ENCODE assay signal across 12 cellular contexts in genomic region chr2:105747254-105747909, GRCh38. TPM values are rescaled to one million over a fixed set of nuclear protein-coding genes. Genes with fewer than 3 reads are reported as not detected.
DNase-seq lines count a peak whose midpoint lies in the region; ATAC-seq, FAIRE-seq and TF ChIP-seq lines count a peak whose summit lies in the region.
"Had no signal": no experiment of that assay in that cellular context is flagged by ENCODE, and none has a peak within 500 bp of the region (broad histone marks: within the 10 kb centered on the region; RNA-seq: fewer than 3 reads in every experiment).

No MANE protein-coding gene starts in this region.

- peaks cover 18 to 22% of the 10 kb centered on the region in 2 donors for H3K4me1 ChIP-seq in kidney (ENCODE audit: control insufficient read depth in 1 of 2, insufficient read depth in 1 of 2, low read depth in 1 of 2, low read length in 2 of 2)

- peak overlapping the region in 1 of 2 donors; percentile 23 for H3K27ac ChIP-seq in kidney (ENCODE audit: low read depth in 2 of 2, low read length in 2 of 2)
- H3K27ac ChIP-seq: A549 had no signal

- peaks cover 66% of the 10 kb centered on the region for H3K4me1 Mint-ChIP-seq in activated CD4-positive, alpha-beta T cell treated with anti-CD3 and anti-CD28 coated beads, Interleukin-2, amount 10 ng/mL, durations not matched to agents 24 days and 14 days
- peaks cover 77% of the 10 kb centered on the region for H3K4me1 Mint-ChIP-seq in activated naive CD8-positive, alpha-beta T cell (ENCODE audit: low read depth)
- H3K4me1 Mint-ChIP-seq in stimulated activated memory B cell treated with anti-CD40 and anti-IgM and Interleukin-4, amounts not matched to agents 10 μg/mL and 1 μg/mL and 100 μg/mL, for 72 hours: peaks cover 68% of the 10 kb centered on the region

- TF ChIP-seq CTCF in kidney (IDR thresholded peaks at IDR 0.05; ENCODE audit: borderline replicate concordance, extremely low read depth, insufficient read depth): no peak

- peaks cover 54% of the 10 kb centered on the region for H3K36me3 Mint-ChIP-seq in activated CD4-positive, alpha-beta T cell treated with anti-CD3 and anti-CD28 coated beads, Interleukin-2, amount 10 ng/mL, durations not matched to agents 24 days and 14 days (ENCODE audit: low read depth)
- H3K36me3 Mint-ChIP-seq in activated naive CD8-positive, alpha-beta T cell: peaks cover 23% of the 10 kb centered on the region
- H3K36me3 Mint-ChIP-seq in stimulated activated memory B cell treated with anti-CD40 and anti-IgM and Interleukin-4, amounts not matched to agents 10 μg/mL and 1 μg/mL and 100 μg/mL, for 72 hours: peaks cover 57% of the 10 kb centered on the region

- no peak for ATAC-seq in stimulated activated memory B cell treated with anti-CD40 and anti-IgM and Interleukin-4, amounts not matched to agents 10 μg/mL and 1 μg/mL and 100 μg/mL, for 72 hours
- no peak for ATAC-seq in HG02840 (IDR thresholded peaks at IDR 0.05; ENCODE audit: low FRiP score, unreplicated experiment)
- ATAC-seq in GM18502 (IDR thresholded peaks at IDR 0.05; ENCODE audit: poor library complexity, unreplicated experiment): no peak
- ATAC-seq: A549 had no signal

- no peaks in the 10 kb centered on the region for H3K9me3 ChIP-seq in kidney (ENCODE audit: control insufficient read depth in 1 of 2, low read length in 2 of 2)
- H3K9me3 ChIP-seq: A549, thyroid gland had no signal

- H3K9ac ChIP-seq in kidney (ENCODE audit: low read length in 2 of 2): peak overlapping the region in 1 of 2 donors; percentile 17

- peaks cover 6% of the 10 kb centered on the region for H3K9me3 Mint-ChIP-seq in activated CD4-positive, alpha-beta T cell treated with anti-CD3 and anti-CD28 coated beads, Interleukin-2, amount 10 ng/mL, durations not matched to agents 24 days and 14 days
- no peaks in the 10 kb centered on the region for H3K9me3 Mint-ChIP-seq in activated naive CD8-positive, alpha-beta T cell (ENCODE audit: low read depth)
- no peaks in the 10 kb centered on the region for H3K9me3 Mint-ChIP-seq in stimulated activated memory B cell treated with anti-CD40 and anti-IgM and Interleukin-4, amounts not matched to agents 10 μg/mL and 1 μg/mL and 100 μg/mL, for 72 hours

- H3K36me3 ChIP-seq in kidney (ENCODE audit: control insufficient read depth in 1 of 2, insufficient read depth in 2 of 2, low read length in 2 of 2): no peaks in the 10 kb centered on the region
- H3K36me3 ChIP-seq: thyroid gland had no signal

- H3K27ac Mint-ChIP-seq in activated CD4-positive, alpha-beta T cell treated with anti-CD3 and anti-CD28 coated beads, Interleukin-2, amount 10 ng/mL, durations not matched to agents 24 days and 14 days: peak overlapping the region; percentile 99
- H3K27ac Mint-ChIP-seq in activated naive CD8-positive, alpha-beta T cell: peak overlapping the region; percentile 99
- H3K27ac Mint-ChIP-seq in stimulated activated memory B cell treated with anti-CD40 and anti-IgM and Interleukin-4, amounts not matched to agents 10 μg/mL and 1 μg/mL and 100 μg/mL, for 72 hours: peak overlapping the region; percentile 96

- peak overlapping the region; percentile 94 for H3K4me3 Mint-ChIP-seq in activated CD4-positive, alpha-beta T cell treated with anti-CD3 and anti-CD28 coated beads, Interleukin-2, amount 10 ng/mL, durations not matched to agents 24 days and 14 days
- peak overlapping the region; percentile 93 for H3K4me3 Mint-ChIP-seq in activated naive CD8-positive, alpha-beta T cell
- peak overlapping the region; percentile 92 for H3K4me3 Mint-ChIP-seq in stimulated activated memory B cell treated with anti-CD40 and anti-IgM and Interleukin-4, amounts not matched to agents 10 μg/mL and 1 μg/mL and 100 μg/mL, for 72 hours

- no peak for FAIRE-seq in kidney (lab: Jason Lieb, UNC)
- FAIRE-seq: A549 had no signal

- H3K27me3 Mint-ChIP-seq in activated CD4-positive, alpha-beta T cell treated with anti-CD3 and anti-CD28 coated beads, Interleukin-2, amount 10 ng/mL, durations not matched to agents 24 days and 14 days: no peaks in the 10 kb centered on the region
- no peaks in the 10 kb centered on the region for H3K27me3 Mint-ChIP-seq in activated naive CD8-positive, alpha-beta T cell
- no peaks in the 10 kb centered on the region for H3K27me3 Mint-ChIP-seq in stimulated activated memory B cell treated with anti-CD40 and anti-IgM and Interleukin-4, amounts not matched to agents 10 μg/mL and 1 μg/mL and 100 μg/mL, for 72 hours

- peak; percentile 71 for DNase-seq in activated CD4-positive, alpha-beta T cell treated with anti-CD3 and anti-CD28 coated beads, Interleukin-2, amount 10 ng/mL, durations not matched to agents 24 days and 14 days
- no peak for DNase-seq in activated CD4-positive, alpha-beta T cell treated with anti-CD3 and anti-CD28 coated beads, Interleukin-2, amount 50 U/mL, for 48 hours
- DNase-seq in kidney (no peak), SHP77 (lab: John Stamatoyannopoulos, UW) (no peak)
- DNase-seq: NCI-H1105 treated with DMSO at 0.1 percent for 48 hours; stimulated activated CD4-positive, alpha-beta T cell treated with anti-CD3 and anti-CD28 coated beads, Interleukin-12 subunit alpha, Interleukin-12 subunit beta, amount 100 ng/mL, for 4 hours; thyroid gland had no signal

- intact Hi-C loops in activated CD4-positive, alpha-beta T cell treated with anti-CD3 and anti-CD28 coated beads, Interleukin-2, amount 10 ng/mL, durations not matched to agents 24 days and 14 days (cut with micrococcal nuclease): loop anchor here (2.0 to 10.0 kb wide), 9 partner anchors 73 to 445 kb away; partner anchors contain the start of genes C2orf49, FHL2 and UXS1
- intact Hi-C loops in kidney (cut with DNase I): no loop called here

- H3K4me3 ChIP-seq in kidney (ENCODE audit: low read length in 2 of 2): peak overlapping the region; percentile 33 to 83
- H3K4me3 ChIP-seq: A549 had no signal

RNA-seq across cellular contexts. Expression of gene NCK2, which starts 2.7 kb away (rescaled TPM):
- 85.8 and 86.2 TPM in 2 replicates for total RNA-seq in activated CD4-positive, alpha-beta T cell treated with anti-CD3 and anti-CD28 coated beads, Interleukin-2, amount 10 ng/mL, durations not matched to agents 24 days and 14 days
- 52.9 TPM for total RNA-seq in kidney
- polyA plus RNA-seq in kidney (ENCODE audit: insufficient read depth, low read depth, low replicate concordance): 22.8 TPM
